In the genomic region with DNA sequence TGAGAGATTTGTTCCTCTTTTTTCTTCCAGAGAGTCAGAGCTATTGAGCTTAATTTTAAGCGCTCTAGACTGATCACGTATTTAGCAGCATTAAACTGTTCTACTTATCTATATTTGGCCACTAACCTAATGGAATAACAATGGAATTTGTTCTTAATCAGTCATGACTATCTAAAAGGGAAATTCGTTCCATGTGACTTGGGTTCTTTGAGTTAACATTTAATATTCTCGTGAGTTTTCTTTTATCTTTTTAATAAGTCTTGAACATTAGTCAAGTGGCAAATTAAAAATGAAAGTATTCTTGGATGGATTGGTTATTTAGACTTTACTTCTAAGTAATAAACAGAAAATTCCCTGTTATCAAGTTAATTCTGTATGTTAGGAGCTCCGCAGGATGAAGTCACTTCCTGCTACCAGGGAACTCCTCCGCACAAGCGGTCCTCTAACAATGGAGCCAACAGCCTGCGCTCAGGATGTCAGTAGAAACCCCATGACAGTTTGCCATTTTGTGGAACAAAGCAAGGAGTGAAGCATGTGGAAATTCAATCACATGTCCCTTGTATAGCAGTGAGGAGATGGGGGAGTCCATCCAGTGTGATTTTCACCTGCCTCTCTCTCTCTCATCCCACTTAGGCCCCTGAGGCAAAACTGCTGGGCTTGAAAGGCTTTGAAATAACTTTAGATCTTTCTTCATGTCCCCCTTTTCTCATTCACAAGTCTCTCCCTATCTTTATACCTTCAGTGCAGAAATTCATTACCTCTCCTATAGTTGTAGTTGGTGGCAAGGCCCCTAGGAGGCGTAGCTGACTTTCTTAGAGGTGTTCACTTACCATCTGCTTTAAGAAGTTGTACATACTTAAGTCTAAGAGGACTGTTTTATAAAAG, we compare ENCODE assay signal across 8 cellular contexts.
A peak's percentile ranks its signal among the peaks of the same experiment; 100 is the strongest.
DNase-seq lines count a peak whose midpoint lies in the region; ATAC-seq and TF ChIP-seq lines count a peak whose summit lies in the region.

No MANE protein-coding gene starts in this region.

- H3K4ac ChIP-seq in IMR-90 (ENCODE audit: low read depth, low read length), result no peak overlapping the region

- H4K20me1 ChIP-seq in IMR-90 (ENCODE audit: insufficient read depth, low read length), result no peaks in the 10 kb centered on the region

- H3K4me2 ChIP-seq in IMR-90 (ENCODE audit: low read depth, low read length), result no peak overlapping the region

- peaks cover 2% of the 10 kb centered on the region; the same call in 1 of the 2 replicates for H3K36me3 ChIP-seq in IMR-90 (ENCODE audit: control insufficient read depth, insufficient read depth, low read length)

- no peak overlapping the region for H4K91ac ChIP-seq in IMR-90 (ENCODE audit: insufficient read depth, low read depth, low read length)

- H3K27me3 ChIP-seq in IMR-90 (ENCODE audit: control insufficient read depth, insufficient read depth, low read length), result no peaks in the 10 kb centered on the region

- H2BK120ac ChIP-seq in IMR-90 (ENCODE audit: low read depth, low read length), result no peak overlapping the region

- H3K27ac ChIP-seq in IMR-90 (ENCODE audit: insufficient read depth, low read length), result no peak overlapping the region

- no peak overlapping the region for H2BK15ac ChIP-seq in IMR-90 (ENCODE audit: low read depth, low read length)

- in situ Hi-C loops in IMR-90 (cut with MboI; ENCODE audit: low sequenced_read_pairs), result no loop called here

- H3K56ac ChIP-seq in IMR-90 (ENCODE audit: extremely low read depth, insufficient read depth, low read length), result no peak overlapping the region

- CTCF ChIA-PET in IMR-90 (lab: Yijun Ruan, JAX), result interaction anchor here (0.6 to 1.3 kb wide), 2 partner anchors 8 to 28 kb away, joined by 4 read pairs; no protein-coding TSS in a partner anchor

- H3K23ac ChIP-seq in IMR-90 (ENCODE audit: low read depth, low read length), result no peak overlapping the region

- DNase-seq in NOMO-1 (lab: John Stamatoyannopoulos, UW; ENCODE audit: unreplicated experiment in 2 of 2) (peak; percentile 28 to 71), NOMO-1 treated with dmso at 0.1 percent for 144 hours (lab: John Stamatoyannopoulos, UW; ENCODE audit: unreplicated experiment) (no peak), IMR-90 (peak; percentile 13), kidney glomerular epithelial cell (lab: John Stamatoyannopoulos, UW) (peak; percentile 18), middle frontal gyrus (ENCODE audit: extremely low spot score, low spot score) (no peak)
- DNase-seq in activated CD8-positive, alpha-beta memory T cell treated with anti-CD3 and anti-CD28 coated beads, Interleukin-2, amount 50 U/mL, for 48 hours, result peak; percentile 48
- DNase-seq in effector CD8-positive, alpha-beta T cell (lab: John Stamatoyannopoulos, UW), result no peak

- peak; percentile 57 for TF ChIP-seq RAD21 in IMR-90 (IDR thresholded peaks at IDR 0.05; ENCODE audit: low read length)

- H3K79me1 ChIP-seq in IMR-90 (ENCODE audit: low read depth in 1 of 2, low read length in 2 of 2), result no peaks in the 10 kb centered on the region

- H2AK9ac ChIP-seq in IMR-90 (replicated peaks; ENCODE audit: low read depth, low read length, poor library complexity), result no peak overlapping the region

- dilution Hi-C loops in IMR-90 (cut with HindIII; ENCODE audit: low sequenced_read_pairs, unreplicated experiment), result no loop called here

- H2BK5ac ChIP-seq in IMR-90 (ENCODE audit: low read depth, low read length, poor library complexity, severe bottlenecking), result no peak overlapping the region

- H2AFZ ChIP-seq in IMR-90 (replicated peaks; ENCODE audit: low read length, poor library complexity), result no peak overlapping the region

- WGBS in IMR-90 (ENCODE audit: extremely low coverage in 2 of 2, insufficient read length in 1 of 2), 2 experiments, result no CpG with 5 or more reads among the region's 9 CpGs

- no peaks in the 10 kb centered on the region for H3K9me3 ChIP-seq in IMR-90 (ENCODE audit: control insufficient read depth, insufficient read depth, low read length)

- no peak overlapping the region for H4K8ac ChIP-seq in IMR-90 (ENCODE audit: low read depth in 2 of 2, low read length in 2 of 2)

- H4K5ac ChIP-seq in IMR-90 (ENCODE audit: low read depth, low read length), result no peak overlapping the region

- POLR2A ChIA-PET in IMR-90 (lab: Charles Lee; ENCODE audit: unreplicated experiment), result no interaction called here

- H2BK20ac ChIP-seq in IMR-90 (ENCODE audit: low read depth, low read length), result no peak overlapping the region

- no peak overlapping the region for H3K14ac ChIP-seq in IMR-90 (replicated peaks; ENCODE audit: low read depth, low read length)

- H3K4me3 ChIP-seq in IMR-90 (ENCODE audit: insufficient read depth, low read depth, low read length), result no peak overlapping the region

- no peaks in the 10 kb centered on the region for H3K4me1 ChIP-seq in IMR-90 (ENCODE audit: control insufficient read depth, insufficient read depth, low read length)

- H3K9ac ChIP-seq in IMR-90 (ENCODE audit: low read depth, low read length), result no peak overlapping the region

- H3K18ac ChIP-seq in IMR-90 (ENCODE audit: low read depth, low read length), result no peak overlapping the region

- peak; percentile 48 for TF ChIP-seq CTCF in IMR-90 (conservative IDR thresholded peaks at IDR 0.05; ENCODE audit: low read depth, low read length)

- H2AK5ac ChIP-seq in IMR-90 (ENCODE audit: low read depth, low read length), result no peak overlapping the region

- TF ChIP-seq POLR2A in IMR-90 (IDR thresholded peaks at IDR 0.05; ENCODE audit: low read depth, low read length), result no peak

- no peaks in the 10 kb centered on the region for H3K9me1 ChIP-seq in IMR-90 (ENCODE audit: insufficient read depth, low read length)

- intact Hi-C loops in IMR-90 (cut with micrococcal nuclease), result no loop called here

- ATAC-seq in IMR-90 (ENCODE audit: low read depth), result no peak
- ATAC-seq in HG03565 (IDR thresholded peaks at IDR 0.05; ENCODE audit: unreplicated experiment), result no peak

- no TSS peak for BruUV-seq in IMR-90 (replicated peaks; lab: Mats Ljungman, UMichigan)

TF ChIP-seq in IMR-90, 13 proteins besides CTCF, POLR2A, EP300 and RAD21:
- TF ChIP-seq MAZ (IDR thresholded peaks at IDR 0.05; ENCODE audit: borderline replicate concordance, low read depth, low read length) (no peak), BHLHE40 (IDR thresholded peaks at IDR 0.05; ENCODE audit: low read depth, low read length) (no peak), CEBPB (IDR thresholded peaks at IDR 0.05; ENCODE audit: low read depth, low read length) (no peak), MAFK (IDR thresholded peaks at IDR 0.05; ENCODE audit: low read depth, low read length) (no peak), FOS (IDR thresholded peaks at IDR 0.05; ENCODE audit: low read depth, low read length) (no peak), SMC3 (IDR thresholded peaks at IDR 0.05; ENCODE audit: low read depth, low read length) (no peak), CHD1 (IDR thresholded peaks at IDR 0.05; ENCODE audit: low read depth, low read length) (no peak), USF2 (IDR thresholded peaks at IDR 0.05; ENCODE audit: low read depth, low read length) (no peak), RCOR1 (IDR thresholded peaks at IDR 0.05; ENCODE audit: insufficient replicate concordance, low read length) (no peak), MXI1 (IDR thresholded peaks at IDR 0.05; ENCODE audit: borderline replicate concordance, low read depth, low read length) (no peak), NFE2L2 (IDR thresholded peaks at IDR 0.05; ENCODE audit: low read depth, low read length) (no peak), RFX5 (IDR thresholded peaks at IDR 0.05; ENCODE audit: low read depth, low read length) (no peak)
- TF ChIP-seq, protein P1, sequence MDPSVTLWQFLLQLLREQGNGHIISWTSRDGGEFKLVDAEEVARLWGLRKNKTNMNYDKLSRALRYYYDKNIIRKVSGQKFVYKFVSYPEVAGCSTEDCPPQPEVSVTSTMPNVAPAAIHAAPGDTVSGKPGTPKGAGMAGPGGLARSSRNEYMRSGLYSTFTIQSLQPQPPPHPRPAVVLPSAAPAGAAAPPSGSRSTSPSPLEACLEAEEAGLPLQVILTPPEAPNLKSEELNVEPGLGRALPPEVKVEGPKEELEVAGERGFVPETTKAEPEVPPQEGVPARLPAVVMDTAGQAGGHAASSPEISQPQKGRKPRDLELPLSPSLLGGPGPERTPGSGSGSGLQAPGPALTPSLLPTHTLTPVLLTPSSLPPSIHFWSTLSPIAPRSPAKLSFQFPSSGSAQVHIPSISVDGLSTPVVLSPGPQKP (IDR thresholded peaks at IDR 0.05; ENCODE audit: borderline replicate concordance, low read depth, low read length), result no peak

Comparison
In these comparisons a context has a peak if more than half of its experiments do, and no peak if none do; other contexts are left out.
1. DNase-seq: peak in NOMO-1 (2 of 2), IMR-90 (single experiment), activated CD8-positive, alpha-beta memory T cell treated with anti-CD3 and anti-CD28 coated beads, Interleukin-2, amount 50 U/mL, for 48 hours (single experiment) and kidney glomerular epithelial cell (single experiment); none in NOMO-1 treated with dmso at 0.1 percent for 144 hours (single experiment), middle frontal gyrus (single experiment) and effector CD8-positive, alpha-beta T cell (single experiment).